7 cellular contexts compared by ENCODE assay signal in the genomic region with DNA sequence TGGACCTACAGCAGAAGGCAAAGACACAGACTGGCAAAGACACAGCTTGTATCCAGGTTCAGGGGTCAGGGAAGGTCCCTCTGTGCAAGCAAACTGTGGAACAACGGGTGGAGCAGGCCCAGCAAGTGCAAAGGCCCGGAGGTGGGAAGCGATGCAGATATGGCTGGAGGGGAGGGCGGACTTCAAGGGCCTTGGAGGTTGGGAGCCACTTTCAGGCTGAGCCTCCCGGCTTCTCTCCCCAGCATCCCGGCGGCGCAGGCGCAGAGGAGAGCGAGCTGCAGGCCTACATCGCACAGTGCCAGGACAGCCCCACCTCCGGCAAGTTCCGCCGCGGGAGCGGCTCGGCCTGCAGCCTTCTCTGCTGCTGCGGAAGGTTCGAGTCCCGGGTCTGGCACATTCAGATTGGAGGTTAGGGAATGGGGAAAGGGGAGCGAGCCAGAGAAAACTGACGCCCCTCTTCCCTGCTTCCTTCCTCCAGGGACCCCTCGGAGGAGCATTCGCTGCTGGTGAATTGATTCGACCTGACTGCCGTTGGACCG. TPM values are rescaled to one million over a fixed set of nuclear protein-coding genes. Genes with fewer than 3 reads are reported as not detected.
A peak's percentile ranks its signal among the peaks of the same experiment; 100 is the strongest.
DNase-seq lines count a peak whose midpoint lies in the region; ATAC-seq and TF ChIP-seq lines count a peak whose summit lies in the region.

No MANE protein-coding gene starts in this region.

- H3K27ac ChIP-seq in HUES6 (ENCODE audit: low read depth, low read length) (peak overlapping the region; percentile 81), left ventricle myocardium inferior (replicated peaks) (peak overlapping the region; percentile 93)

- H3K36me3 Mint-ChIP-seq in activated naive CD8-positive, alpha-beta T cell treated with anti-CD3 and anti-CD28 coated beads, Interleukin-2, amount 50 U/mL, for 24 hours (ENCODE audit: low read depth) = peaks cover 7% of the 10 kb centered on the region

- H3K4me3 ChIP-seq in HUES6 (ENCODE audit: low read depth, low read length) (peak overlapping the region; percentile 98), left ventricle myocardium inferior (peak overlapping the region; percentile 95)

- no peaks in the 10 kb centered on the region for H3K27me3 Mint-ChIP-seq in activated naive CD8-positive, alpha-beta T cell treated with anti-CD3 and anti-CD28 coated beads, Interleukin-2, amount 50 U/mL, for 24 hours

- peak overlapping the region; percentile 66 for H3K9ac ChIP-seq in HUES6 (ENCODE audit: low read length)

- peak overlapping the region; percentile 93 for H3K4me3 Mint-ChIP-seq in activated naive CD8-positive, alpha-beta T cell treated with anti-CD3 and anti-CD28 coated beads, Interleukin-2, amount 50 U/mL, for 24 hours

- no peaks in the 10 kb centered on the region for H3K4me1 ChIP-seq in HUES6 (ENCODE audit: control insufficient read depth, insufficient read depth, low read length)
- peaks cover 38% of the 10 kb centered on the region for H3K4me1 ChIP-seq in left ventricle myocardium inferior

- no peak for TF ChIP-seq CTCF in left ventricle myocardium inferior (IDR thresholded peaks at IDR 0.05; ENCODE audit: borderline replicate concordance)

- H3K27ac Mint-ChIP-seq in activated naive CD8-positive, alpha-beta T cell treated with anti-CD3 and anti-CD28 coated beads, Interleukin-2, amount 50 U/mL, for 24 hours = peak overlapping the region; percentile 54

- H3K9me3 Mint-ChIP-seq in activated naive CD8-positive, alpha-beta T cell treated with anti-CD3 and anti-CD28 coated beads, Interleukin-2, amount 50 U/mL, for 24 hours = no peaks in the 10 kb centered on the region

- H3K36me3 ChIP-seq in HUES6 (ENCODE audit: control insufficient read depth, insufficient read depth, low read length) (peaks cover 27% of the 10 kb centered on the region), left ventricle myocardium inferior (peaks cover 51% of the 10 kb centered on the region)

- no peaks in the 10 kb centered on the region for H3K9me3 ChIP-seq in HUES6 (ENCODE audit: control insufficient read depth, insufficient read depth, low read depth, low read length)
- no peaks in the 10 kb centered on the region for H3K9me3 ChIP-seq in left ventricle myocardium inferior (replicated peaks)

- DNase-seq in activated naive CD8-positive, alpha-beta T cell treated with anti-CD3 and anti-CD28 coated beads, Interleukin-2, amount 50 U/mL, for 24 hours = no peak
- DNase-seq in left ventricle myocardium inferior (peak; percentile 76), posterior cingulate gyrus (peak in 9 of 10 donors; percentile 52 to 95 (median 67)), NCI-H1417 treated with DMSO at 0.1 percent for 48 hours (lab: John Stamatoyannopoulos, UW) (no peak), kidney glomerular epithelial cell (lab: John Stamatoyannopoulos, UW) (no peak)

- no peaks in the 10 kb centered on the region for H3K27me3 ChIP-seq in HUES6 (ENCODE audit: control insufficient read depth, insufficient read depth, low read length)
- H3K27me3 ChIP-seq in left ventricle myocardium inferior (ENCODE audit: low read depth) = no peaks in the 10 kb centered on the region

- peaks cover 16% of the 10 kb centered on the region for H3K4me1 Mint-ChIP-seq in activated naive CD8-positive, alpha-beta T cell treated with anti-CD3 and anti-CD28 coated beads, Interleukin-2, amount 50 U/mL, for 24 hours

- no peak for ATAC-seq in activated naive CD8-positive, alpha-beta T cell treated with anti-CD3 and anti-CD28 coated beads, Interleukin-2, amount 50 U/mL, for 24 hours
- no peak for ATAC-seq in HG03139 (IDR thresholded peaks at IDR 0.05; ENCODE audit: unreplicated experiment)

- intact Hi-C loops in left ventricle myocardium inferior (cut with micrococcal nuclease) (no loop called here), posterior cingulate gyrus (cut with DNase I) (no loop called here)

RNA-seq across cellular contexts. Expression of a gene that starts 2.2 kb away (rescaled TPM):
- 52.7 TPM for total RNA-seq in left ventricle myocardium inferior

RNA-seq across cellular contexts. Expression of a gene that starts 10.9 kb away (rescaled TPM):
- 16.8 TPM for total RNA-seq in left ventricle myocardium inferior

RNA-seq across cellular contexts. Expression of a gene that starts 17.4 kb away (rescaled TPM):
- 88.5 TPM for total RNA-seq in left ventricle myocardium inferior

RNA-seq across cellular contexts. Expression of a gene that starts 44.5 kb away (rescaled TPM):
- total RNA-seq in left ventricle myocardium inferior = 1.2 TPM

Comparison
In these comparisons a context has a peak if more than half of its experiments do, and no peak if none do; other contexts are left out.
1. DNase-seq: peak in left ventricle myocardium inferior (single experiment) and posterior cingulate gyrus (9 of 10); none in activated naive CD8-positive, alpha-beta T cell treated with anti-CD3 and anti-CD28 coated beads, Interleukin-2, amount 50 U/mL, for 24 hours (single experiment), NCI-H1417 treated with DMSO at 0.1 percent for 48 hours (single experiment) and kidney glomerular epithelial cell (single experiment).